In the genomic region with DNA sequence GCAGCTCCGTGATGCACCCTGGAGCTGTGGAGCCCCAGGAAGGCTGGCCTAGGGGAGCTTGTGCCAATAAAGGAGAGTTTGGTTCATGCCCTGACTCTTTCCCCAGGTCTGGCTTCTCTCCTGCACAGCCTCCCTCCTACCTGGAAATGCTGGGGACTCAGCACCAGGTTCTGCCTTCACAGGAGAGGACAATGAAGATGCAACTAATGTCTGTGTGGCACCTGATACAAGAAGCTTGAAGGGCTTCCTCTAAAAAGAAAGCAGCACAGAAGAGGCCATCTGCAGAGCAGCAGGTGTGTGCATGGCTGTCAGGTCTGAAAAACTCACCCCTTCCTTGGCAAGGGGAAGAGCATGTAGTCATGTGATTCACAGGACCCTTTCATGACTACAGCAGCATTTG, we compare ENCODE assay signal across 7 cellular contexts. TPM values are rescaled to one million over a fixed set of nuclear protein-coding genes. Genes with fewer than 3 reads are reported as not detected.
"Had no signal": no experiment of that assay in that cellular context is flagged by ENCODE, and none has a peak within 500 bp of the region (broad histone marks: within the 10 kb centered on the region; RNA-seq: fewer than 3 reads in every experiment).

No MANE protein-coding gene starts in this region.

- ATAC-seq: HepG2, K562 had no signal

- H3K4me2 ChIP-seq: KMS-11 had no signal

- DNase-seq: KBM-7, KG1 had no signal

- H3K9ac ChIP-seq: KMS-11 had no signal

- H3K27ac ChIP-seq: HL-60, KMS-11 had no signal

- H3K4me3 ChIP-seq: K562 had no signal

RNA-seq across cellular contexts. Expression of gene SLC44A3, which starts 43.7 kb away (rescaled TPM):
- total RNA-seq: K562 had no signal
- polyA plus RNA-seq: IgD-negative memory B cell, K562 had no signal
